1 cellular context compared by ENCODE assay signal in genomic region chr1:52552236-52552504, GRCh38.
TF ChIP-seq lines count a peak whose summit lies in the region.

No MANE protein-coding gene starts in this region.

TF ChIP-seq in endothelial cell of umbilical vein, 7 proteins besides CTCF, POLR2A, EP300 and RAD21:
- TF ChIP-seq JUN (IDR thresholded peaks at IDR 0.05; ENCODE audit: borderline replicate concordance, insufficient read depth, insufficient read length, low read depth), result no peak
- no peak for TF ChIP-seq POLR2AphosphoS5 (IDR thresholded peaks at IDR 0.05; ENCODE audit: insufficient read depth, low read depth, low read length)
- TF ChIP-seq MYC (IDR thresholded peaks at IDR 0.05; ENCODE audit: low read depth, low read length), result no peak
- no peak for TF ChIP-seq GATA2 (IDR thresholded peaks at IDR 0.05; ENCODE audit: insufficient read depth, insufficient read length, low read depth, low read length)
- no peak for TF ChIP-seq MAX (IDR thresholded peaks at IDR 0.05; ENCODE audit: insufficient read depth, insufficient read length)
